In genomic region chr12:16387919-16388318, GRCh38 we compare ENCODE assay signal across 21 cellular contexts.
"Had no signal": no experiment of that assay in that cellular context is flagged by ENCODE, and none has a peak within 500 bp of the region (broad histone marks: within the 10 kb centered on the region; RNA-seq: fewer than 3 reads in every experiment).

No MANE protein-coding gene starts in this region.

- FAIRE-seq: endothelial cell of umbilical vein, frontal cortex, islet of Langerhans, keratinocyte had no signal

- H3K27ac ChIP-seq: colonic mucosa, dorsolateral prefrontal cortex, esophagus muscularis mucosa, foreskin keratinocyte, gastroesophageal sphincter, heart left ventricle, hepatocyte, left lung, lower lobe of right lung had no signal

- H3K27me3 ChIP-seq: colonic mucosa, esophagus muscularis mucosa, foreskin keratinocyte, gastroesophageal sphincter, hepatocyte, left lung had no signal

- H3K79me2 ChIP-seq: hepatocyte had no signal

- H3K36me3 ChIP-seq: colonic mucosa, esophagus muscularis mucosa, gastroesophageal sphincter, heart left ventricle, left lung, lower lobe of right lung had no signal

- H3K9me3 ChIP-seq: colonic mucosa, esophagus muscularis mucosa, lower lobe of right lung, mucosa of descending colon had no signal

- H3K4me1 ChIP-seq: colonic mucosa, foreskin keratinocyte, heart left ventricle had no signal

- DNase-seq: colonic mucosa; dermis blood vessel endothelial cell; effector CD4-positive, alpha-beta T cell; effector memory CD4-positive, alpha-beta T cell; foreskin keratinocyte; heart left ventricle; left cardiac atrium; left lung; left ventricle myocardium superior; lower lobe of right lung; mesenchymal stem cell; mucosa of descending colon; naive B cell had no signal

- H2AFZ ChIP-seq: hepatocyte had no signal

- ATAC-seq: foreskin keratinocyte, gastroesophageal sphincter, heart left ventricle, left cardiac atrium, left ventricle myocardium superior, lower lobe of right lung, mucosa of descending colon had no signal

- H3K4me3 ChIP-seq: colonic mucosa, dorsolateral prefrontal cortex, esophagus muscularis mucosa, gastroesophageal sphincter, heart left ventricle, hepatocyte, left lung, lower lobe of right lung, mucosa of descending colon had no signal

- H3K4me2 ChIP-seq: hepatocyte had no signal
